In the genomic region with DNA sequence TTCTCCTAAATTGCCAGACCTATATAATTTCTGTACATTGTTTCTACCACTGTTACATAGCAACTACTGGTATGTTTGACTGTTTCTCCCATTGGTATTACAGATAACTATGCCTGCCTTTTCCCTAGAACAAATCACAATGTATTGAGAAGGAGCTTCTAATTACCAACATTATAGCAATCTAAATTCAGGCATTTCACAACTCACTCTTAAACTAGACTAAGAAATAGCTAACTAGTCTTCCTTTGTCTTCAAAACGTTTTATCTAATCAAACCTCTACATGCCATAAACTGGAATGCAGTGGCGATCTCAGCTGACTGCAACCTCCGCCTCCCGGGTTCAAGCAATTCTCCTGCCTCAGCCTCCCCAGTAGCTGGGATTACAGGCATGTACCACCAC, we compare ENCODE assay signal across 1 cellular context.
TF ChIP-seq lines count a peak whose summit lies in the region.

No MANE protein-coding gene starts in this region.

TF ChIP-seq in K562, 482 proteins besides CTCF, POLR2A, EP300 and RAD21 (continued from another document):
- TF ChIP-seq CREB1 (IDR thresholded peaks at IDR 0.05) (no peak), CREB1 (CRISPR knock-in tag; IDR thresholded peaks at IDR 0.05) (no peak), ZFPM2 (CRISPR knock-in tag; IDR thresholded peaks at IDR 0.05) (no peak), ZNF175 (CRISPR knock-in tag; IDR thresholded peaks at IDR 0.05; ENCODE audit: low read depth) (no peak), BRCA1 (IDR thresholded peaks at IDR 0.05) (0 out of 2 replicates have a peak, but pooled peaks have one; percentile 56), BRCA1 (CRISPR knock-in tag; IDR thresholded peaks at IDR 0.05) (no peak), GATA2 (CRISPR knock-in tag; IDR thresholded peaks at IDR 0.05) (no peak), ZNF324 (CRISPR knock-in tag; IDR thresholded peaks at IDR 0.05) (no peak), E2F3 (CRISPR knock-in tag; IDR thresholded peaks at IDR 0.05) (no peak), RFX1 (IDR thresholded peaks at IDR 0.05) (peak; percentile 16; the same call in 1 of the 2 replicates), ETV6 (IDR thresholded peaks at IDR 0.05; ENCODE audit: borderline replicate concordance in 1 of 2, low read depth in 2 of 2, low read length in 1 of 2) (no peak), ETV6 (CRISPR knock-in tag; IDR thresholded peaks at IDR 0.05; ENCODE audit: borderline replicate concordance) (no peak), CEBPG (CRISPR knock-in tag; IDR thresholded peaks at IDR 0.05) (no peak), CEBPG (tag; conservative IDR thresholded peaks at IDR 0.05 in 1 of 2, IDR thresholded peaks at IDR 0.05 in 1 of 2) (no peak)
- TF ChIP-seq, protein P1, sequence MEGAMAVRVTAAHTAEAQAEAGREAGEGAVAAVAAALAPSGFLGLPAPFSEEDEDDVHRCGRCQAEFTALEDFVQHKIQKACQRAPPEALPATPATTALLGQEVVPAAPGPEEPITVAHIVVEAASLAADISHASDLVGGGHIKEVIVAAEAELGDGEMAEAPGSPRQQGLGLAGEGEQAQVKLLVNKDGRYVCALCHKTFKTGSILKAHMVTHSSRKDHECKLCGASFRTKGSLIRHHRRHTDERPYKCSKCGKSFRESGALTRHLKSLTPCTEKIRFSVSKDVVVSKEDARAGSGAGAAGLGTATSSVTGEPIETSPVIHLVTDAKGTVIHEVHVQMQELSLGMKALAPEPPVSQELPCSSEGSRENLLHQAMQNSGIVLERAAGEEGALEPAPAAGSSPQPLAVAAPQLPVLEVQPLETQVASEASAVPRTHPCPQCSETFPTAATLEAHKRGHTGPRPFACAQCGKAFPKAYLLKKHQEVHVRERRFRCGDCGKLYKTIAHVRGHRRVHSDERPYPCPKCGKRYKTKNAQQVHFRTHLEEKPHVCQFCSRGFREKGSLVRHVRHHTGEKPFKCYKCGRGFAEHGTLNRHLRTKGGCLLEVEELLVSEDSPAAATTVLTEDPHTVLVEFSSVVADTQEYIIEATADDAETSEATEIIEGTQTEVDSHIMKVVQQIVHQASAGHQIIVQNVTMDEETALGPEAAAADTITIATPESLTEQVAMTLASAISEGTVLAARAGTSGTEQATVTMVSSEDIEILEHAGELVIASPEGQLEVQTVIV (CRISPR knock-in tag; IDR thresholded peaks at IDR 0.05; ENCODE audit: borderline replicate concordance) = no peak
- TF ChIP-seq, protein P2, sequence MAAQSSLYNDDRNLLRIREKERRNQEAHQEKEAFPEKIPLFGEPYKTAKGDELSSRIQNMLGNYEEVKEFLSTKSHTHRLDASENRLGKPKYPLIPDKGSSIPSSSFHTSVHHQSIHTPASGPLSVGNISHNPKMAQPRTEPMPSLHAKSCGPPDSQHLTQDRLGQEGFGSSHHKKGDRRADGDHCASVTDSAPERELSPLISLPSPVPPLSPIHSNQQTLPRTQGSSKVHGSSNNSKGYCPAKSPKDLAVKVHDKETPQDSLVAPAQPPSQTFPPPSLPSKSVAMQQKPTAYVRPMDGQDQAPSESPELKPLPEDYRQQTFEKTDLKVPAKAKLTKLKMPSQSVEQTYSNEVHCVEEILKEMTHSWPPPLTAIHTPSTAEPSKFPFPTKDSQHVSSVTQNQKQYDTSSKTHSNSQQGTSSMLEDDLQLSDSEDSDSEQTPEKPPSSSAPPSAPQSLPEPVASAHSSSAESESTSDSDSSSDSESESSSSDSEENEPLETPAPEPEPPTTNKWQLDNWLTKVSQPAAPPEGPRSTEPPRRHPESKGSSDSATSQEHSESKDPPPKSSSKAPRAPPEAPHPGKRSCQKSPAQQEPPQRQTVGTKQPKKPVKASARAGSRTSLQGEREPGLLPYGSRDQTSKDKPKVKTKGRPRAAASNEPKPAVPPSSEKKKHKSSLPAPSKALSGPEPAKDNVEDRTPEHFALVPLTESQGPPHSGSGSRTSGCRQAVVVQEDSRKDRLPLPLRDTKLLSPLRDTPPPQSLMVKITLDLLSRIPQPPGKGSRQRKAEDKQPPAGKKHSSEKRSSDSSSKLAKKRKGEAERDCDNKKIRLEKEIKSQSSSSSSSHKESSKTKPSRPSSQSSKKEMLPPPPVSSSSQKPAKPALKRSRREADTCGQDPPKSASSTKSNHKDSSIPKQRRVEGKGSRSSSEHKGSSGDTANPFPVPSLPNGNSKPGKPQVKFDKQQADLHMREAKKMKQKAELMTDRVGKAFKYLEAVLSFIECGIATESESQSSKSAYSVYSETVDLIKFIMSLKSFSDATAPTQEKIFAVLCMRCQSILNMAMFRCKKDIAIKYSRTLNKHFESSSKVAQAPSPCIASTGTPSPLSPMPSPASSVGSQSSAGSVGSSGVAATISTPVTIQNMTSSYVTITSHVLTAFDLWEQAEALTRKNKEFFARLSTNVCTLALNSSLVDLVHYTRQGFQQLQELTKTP (IDR thresholded peaks at IDR 0.05; ENCODE audit: low read depth in 1 of 2, partially characterized antibody in 2 of 2) = no peak
- TF ChIP-seq, protein P3, sequence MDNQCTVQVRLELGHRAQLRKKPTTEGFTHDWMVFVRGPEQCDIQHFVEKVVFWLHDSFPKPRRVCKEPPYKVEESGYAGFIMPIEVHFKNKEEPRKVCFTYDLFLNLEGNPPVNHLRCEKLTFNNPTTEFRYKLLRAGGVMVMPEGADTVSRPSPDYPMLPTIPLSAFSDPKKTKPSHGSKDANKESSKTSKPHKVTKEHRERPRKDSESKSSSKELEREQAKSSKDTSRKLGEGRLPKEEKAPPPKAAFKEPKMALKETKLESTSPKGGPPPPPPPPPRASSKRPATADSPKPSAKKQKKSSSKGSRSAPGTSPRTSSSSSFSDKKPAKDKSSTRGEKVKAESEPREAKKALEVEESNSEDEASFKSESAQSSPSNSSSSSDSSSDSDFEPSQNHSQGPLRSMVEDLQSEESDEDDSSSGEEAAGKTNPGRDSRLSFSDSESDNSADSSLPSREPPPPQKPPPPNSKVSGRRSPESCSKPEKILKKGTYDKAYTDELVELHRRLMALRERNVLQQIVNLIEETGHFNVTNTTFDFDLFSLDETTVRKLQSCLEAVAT (IDR thresholded peaks at IDR 0.05) = no peak
- TF ChIP-seq, protein P4, sequence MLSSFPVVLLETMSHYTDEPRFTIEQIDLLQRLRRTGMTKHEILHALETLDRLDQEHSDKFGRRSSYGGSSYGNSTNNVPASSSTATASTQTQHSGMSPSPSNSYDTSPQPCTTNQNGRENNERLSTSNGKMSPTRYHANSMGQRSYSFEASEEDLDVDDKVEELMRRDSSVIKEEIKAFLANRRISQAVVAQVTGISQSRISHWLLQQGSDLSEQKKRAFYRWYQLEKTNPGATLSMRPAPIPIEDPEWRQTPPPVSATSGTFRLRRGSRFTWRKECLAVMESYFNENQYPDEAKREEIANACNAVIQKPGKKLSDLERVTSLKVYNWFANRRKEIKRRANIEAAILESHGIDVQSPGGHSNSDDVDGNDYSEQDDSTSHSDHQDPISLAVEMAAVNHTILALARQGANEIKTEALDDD (IDR thresholded peaks at IDR 0.05) = peak; percentile 90
